32 cellular contexts compared by ENCODE assay signal in the genomic region with DNA sequence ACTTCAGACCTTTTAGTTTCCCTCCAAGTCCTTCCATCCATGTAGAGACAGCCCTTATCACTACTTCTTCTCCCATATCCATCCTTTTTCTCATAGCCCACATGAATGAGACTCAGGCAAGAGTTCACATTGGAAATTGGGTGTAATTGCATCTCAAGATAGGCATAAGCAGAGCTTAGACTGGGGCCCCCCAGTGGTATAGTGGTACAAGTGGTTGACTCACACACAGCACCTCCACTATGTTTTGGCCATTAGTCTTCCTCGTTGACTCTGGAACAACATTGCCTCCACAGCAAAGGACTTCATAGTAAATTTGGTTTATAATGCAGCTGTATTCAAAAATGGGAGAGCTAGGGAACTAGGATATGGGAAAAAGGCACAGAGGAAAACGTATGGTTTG. TPM values are rescaled to one million over a fixed set of nuclear protein-coding genes. Genes with fewer than 3 reads are reported as not detected.
"Had no signal": no experiment of that assay in that cellular context is flagged by ENCODE, and none has a peak within 500 bp of the region (broad histone marks: within the 10 kb centered on the region; RNA-seq: fewer than 3 reads in every experiment).

No MANE protein-coding gene starts in this region.

- H3K4me1 ChIP-seq: heart left ventricle, pancreas, prostate gland, testis, transverse colon had no signal

- H3K36me3 ChIP-seq: heart left ventricle, pancreas, prostate gland, transverse colon had no signal

- H3K4me3 Mint-ChIP-seq: activated CD4-positive, alpha-beta memory T cell treated with anti-CD3 and anti-CD28 coated beads, Interleukin-2, amount 10 ng/mL, durations not matched to agents 7 days and 5 days; activated CD4-positive, alpha-beta T cell treated with anti-CD3 and anti-CD28 coated beads, Interleukin-2, amount 10 ng/mL, durations not matched to agents 7 days and 5 days; activated T-cell treated with anti-CD3 and anti-CD28 coated beads, Interleukin-2, amount 50 U/mL, for 24 hours; activated T-helper 17 cell treated with anti-CD3 and anti-CD28 coated beads, Interleukin-2, amount 50 U/mL, for 72 hours; naive thymus-derived CD4-positive, alpha-beta T cell had no signal

- DNase-seq: activated CD4-positive, alpha-beta memory T cell treated with anti-CD3 and anti-CD28 coated beads, Interleukin-2, amount 10 ng/mL, durations not matched to agents 7 days and 5 days; activated CD4-positive, alpha-beta T cell treated with anti-CD3 and anti-CD28 coated beads, Interleukin-2, amount 10 ng/mL, durations not matched to agents 7 days and 5 days; activated CD4-positive, CD25-positive, alpha-beta regulatory T cell treated with anti-CD3 and anti-CD28 coated beads, Interleukin-2, amount 50 U/mL, for 72 hours; activated CD8-positive, alpha-beta memory T cell treated with anti-CD3 and anti-CD28 coated beads, Interleukin-2, amount 50 U/mL, for 48 hours; activated gamma-delta T cell treated with Interleukin-2 at 50 U/mL for 16 hours; activated naive CD4-positive, alpha-beta T cell treated with anti-CD3 and anti-CD28 coated beads, Interleukin-2, amount 50 U/mL, for 16 hours; activated T-cell treated with anti-CD3 and anti-CD28 coated beads, Interleukin-2, amount 50 U/mL, for 24 hours; amygdala; caudate nucleus; foreskin fibroblast; heart left ventricle; hypothalamus; midbrain; naive thymus-derived CD4-positive, alpha-beta T cell; nucleus accumbens; pancreas; retina; stimulated activated CD4-positive, alpha-beta T cell treated with anti-CD3 and anti-CD28 coated beads, Interleukin-12 subunit alpha, Interleukin-12 subunit beta, amount 100 ng/mL, for 4 hours; stimulated activated CD4-positive, alpha-beta T cell treated with anti-CD3 and anti-CD28 coated beads, Interleukin-4, amount 100 ng/mL, for 1 hour; stimulated activated naive CD8-positive, alpha-beta T cell treated with anti-CD3 and anti-CD28 coated beads, Interleukin-15, Interleukin-2, amounts not matched to agents 100 U/mL and 50 U/mL, for 24 hours; testis; transverse colon had no signal

- ATAC-seq: activated T-helper 17 cell treated with anti-CD3 and anti-CD28 coated beads, Interleukin-2, amount 50 U/mL, for 72 hours; esophagus mucosa; heart left ventricle; naive thymus-derived CD4-positive, alpha-beta T cell; pancreas; sciatic nerve; stimulated activated naive CD8-positive, alpha-beta T cell treated with anti-CD3 and anti-CD28 coated beads, Interleukin-15, Interleukin-2, amounts not matched to agents 100 U/mL and 50 U/mL, for 24 hours had no signal

- H3K4me3 ChIP-seq: heart left ventricle, pancreas, prostate gland, skin epidermis, testis, transverse colon had no signal

- H3K27me3 ChIP-seq: heart left ventricle, pancreas, testis, transverse colon had no signal

- H3K27ac Mint-ChIP-seq: activated CD4-positive, alpha-beta memory T cell treated with anti-CD3 and anti-CD28 coated beads, Interleukin-2, amount 10 ng/mL, durations not matched to agents 7 days and 5 days; activated CD4-positive, alpha-beta T cell treated with anti-CD3 and anti-CD28 coated beads, Interleukin-2, amount 10 ng/mL, durations not matched to agents 7 days and 5 days; activated T-cell treated with anti-CD3 and anti-CD28 coated beads, Interleukin-2, amount 50 U/mL, for 24 hours; activated T-helper 17 cell treated with anti-CD3 and anti-CD28 coated beads, Interleukin-2, amount 50 U/mL, for 72 hours; naive thymus-derived CD4-positive, alpha-beta T cell had no signal

- H3K4me1 Mint-ChIP-seq: activated CD4-positive, alpha-beta memory T cell treated with anti-CD3 and anti-CD28 coated beads, Interleukin-2, amount 10 ng/mL, durations not matched to agents 7 days and 5 days; activated CD4-positive, alpha-beta T cell treated with anti-CD3 and anti-CD28 coated beads, Interleukin-2, amount 10 ng/mL, durations not matched to agents 7 days and 5 days; activated T-helper 17 cell treated with anti-CD3 and anti-CD28 coated beads, Interleukin-2, amount 50 U/mL, for 72 hours; naive thymus-derived CD4-positive, alpha-beta T cell had no signal

- H3K36me3 Mint-ChIP-seq: naive thymus-derived CD4-positive, alpha-beta T cell had no signal

- FAIRE-seq: pancreas had no signal

- H3K9me3 ChIP-seq: heart left ventricle, pancreas, prostate gland, testis, transverse colon had no signal

- H3K9me3 Mint-ChIP-seq: activated CD4-positive, alpha-beta memory T cell treated with anti-CD3 and anti-CD28 coated beads, Interleukin-2, amount 10 ng/mL, durations not matched to agents 7 days and 5 days; activated CD4-positive, alpha-beta T cell treated with anti-CD3 and anti-CD28 coated beads, Interleukin-2, amount 10 ng/mL, durations not matched to agents 7 days and 5 days; activated T-cell treated with anti-CD3 and anti-CD28 coated beads, Interleukin-2, amount 50 U/mL, for 24 hours; activated T-helper 17 cell treated with anti-CD3 and anti-CD28 coated beads, Interleukin-2, amount 50 U/mL, for 72 hours; naive thymus-derived CD4-positive, alpha-beta T cell had no signal

- H3K27ac ChIP-seq: heart left ventricle, pancreas, prostate gland, skin epidermis, testis, transverse colon, VCaP had no signal

RNA-seq across cellular contexts. Expression of a gene that starts 2.6 kb away (rescaled TPM):
- total RNA-seq: activated CD4-positive, alpha-beta memory T cell treated with anti-CD3 and anti-CD28 coated beads, Interleukin-2, amount 10 ng/mL, durations not matched to agents 7 days and 5 days; activated CD4-positive, alpha-beta T cell treated with anti-CD3 and anti-CD28 coated beads, Interleukin-2, amount 10 ng/mL, durations not matched to agents 7 days and 5 days; esophagus mucosa; kidney epithelial cell had no signal
- polyA plus RNA-seq: heart left ventricle; naive thymus-derived CD4-positive, alpha-beta T cell; neural cell; pancreas; urinary bladder had no signal

RNA-seq across cellular contexts. Expression of a gene that starts 9.3 kb away (rescaled TPM):
- polyA plus RNA-seq: neural cell had no signal

RNA-seq across cellular contexts. Expression of a gene that starts 18.7 kb away (rescaled TPM):
- total RNA-seq: activated CD4-positive, alpha-beta memory T cell treated with anti-CD3 and anti-CD28 coated beads, Interleukin-2, amount 10 ng/mL, durations not matched to agents 7 days and 5 days; activated CD4-positive, alpha-beta T cell treated with anti-CD3 and anti-CD28 coated beads, Interleukin-2, amount 10 ng/mL, durations not matched to agents 7 days and 5 days; activated T-helper 17 cell treated with anti-CD3 and anti-CD28 coated beads, Interleukin-2, amount 50 U/mL, for 72 hours; esophagus mucosa; heart left ventricle; kidney epithelial cell; lower leg skin; naive thymus-derived CD4-positive, alpha-beta T cell; pancreas; prostate gland; sciatic nerve; testis; transverse colon; urinary bladder had no signal
- polyA plus RNA-seq: heart left ventricle; naive thymus-derived CD4-positive, alpha-beta T cell; neural cell; pancreas; urinary bladder had no signal

RNA-seq across cellular contexts. Expression of a gene that starts 41.2 kb away (rescaled TPM):
- total RNA-seq: activated CD4-positive, alpha-beta memory T cell treated with anti-CD3 and anti-CD28 coated beads, Interleukin-2, amount 10 ng/mL, durations not matched to agents 7 days and 5 days; esophagus mucosa; lower leg skin had no signal
- polyA plus RNA-seq: heart left ventricle; naive thymus-derived CD4-positive, alpha-beta T cell; neural cell; pancreas; urinary bladder had no signal

RNA-seq across cellular contexts. Expression of a gene that starts 58.1 kb away (rescaled TPM):
- total RNA-seq: activated CD4-positive, alpha-beta memory T cell treated with anti-CD3 and anti-CD28 coated beads, Interleukin-2, amount 10 ng/mL, durations not matched to agents 7 days and 5 days; activated CD4-positive, alpha-beta T cell treated with anti-CD3 and anti-CD28 coated beads, Interleukin-2, amount 10 ng/mL, durations not matched to agents 7 days and 5 days; activated T-helper 17 cell treated with anti-CD3 and anti-CD28 coated beads, Interleukin-2, amount 50 U/mL, for 72 hours; esophagus mucosa; heart left ventricle; kidney epithelial cell; lower leg skin; naive thymus-derived CD4-positive, alpha-beta T cell; pancreas; prostate gland; sciatic nerve; testis; transverse colon; urinary bladder had no signal
- polyA plus RNA-seq: heart left ventricle; naive thymus-derived CD4-positive, alpha-beta T cell; neural cell; pancreas; urinary bladder had no signal
